Comparison of ENCODE assay signal across 3 cellular contexts in the genomic region with DNA sequence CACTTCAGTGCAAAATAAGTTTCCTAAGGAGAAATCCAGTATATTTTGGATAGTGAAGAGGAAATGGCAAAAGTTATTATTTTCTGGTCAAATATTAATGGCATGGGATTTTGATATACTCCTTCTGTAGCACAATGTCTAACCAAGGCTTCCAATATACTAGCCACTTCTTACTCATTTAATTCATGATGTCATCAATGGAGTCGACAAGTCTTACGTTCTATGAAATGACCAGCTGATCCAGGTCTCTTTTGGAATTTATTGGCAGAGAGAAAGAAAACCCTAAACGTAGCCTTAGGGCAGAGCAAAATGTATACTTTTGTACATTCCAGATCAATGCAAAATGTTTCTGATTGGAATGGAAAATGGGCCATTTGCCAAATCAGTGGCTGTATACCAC.
TF ChIP-seq lines count a peak whose summit lies in the region.

No MANE protein-coding gene starts in this region.

TF ChIP-seq in HepG2, 621 proteins besides CTCF, POLR2A, EP300 and RAD21:
- no peak for TF ChIP-seq PHF5A (CRISPR knock-in tag; IDR thresholded peaks at IDR 0.05; ENCODE audit: low read depth, unreplicated experiment)
- TF ChIP-seq GABPB1 (CRISPR knock-in tag; IDR thresholded peaks at IDR 0.05), result no peak
- no peak for TF ChIP-seq ETV6 (CRISPR knock-in tag; conservative IDR thresholded peaks at IDR 0.05)
- TF ChIP-seq MBD4 (IDR thresholded peaks at IDR 0.05; ENCODE audit: borderline replicate concordance, low read length), result no peak
- TF ChIP-seq CREB1 (IDR thresholded peaks at IDR 0.05), result peak; percentile 59
- no peak for TF ChIP-seq CREB1 (CRISPR knock-in tag; IDR thresholded peaks at IDR 0.05)
- no peak for TF ChIP-seq ZNF101 (CRISPR knock-in tag; IDR thresholded peaks at IDR 0.05; ENCODE audit: borderline replicate concordance, low read depth)
- no peak for TF ChIP-seq YEATS4 (CRISPR knock-in tag; IDR thresholded peaks at IDR 0.05; ENCODE audit: borderline replicate concordance)
- TF ChIP-seq, protein P1, sequence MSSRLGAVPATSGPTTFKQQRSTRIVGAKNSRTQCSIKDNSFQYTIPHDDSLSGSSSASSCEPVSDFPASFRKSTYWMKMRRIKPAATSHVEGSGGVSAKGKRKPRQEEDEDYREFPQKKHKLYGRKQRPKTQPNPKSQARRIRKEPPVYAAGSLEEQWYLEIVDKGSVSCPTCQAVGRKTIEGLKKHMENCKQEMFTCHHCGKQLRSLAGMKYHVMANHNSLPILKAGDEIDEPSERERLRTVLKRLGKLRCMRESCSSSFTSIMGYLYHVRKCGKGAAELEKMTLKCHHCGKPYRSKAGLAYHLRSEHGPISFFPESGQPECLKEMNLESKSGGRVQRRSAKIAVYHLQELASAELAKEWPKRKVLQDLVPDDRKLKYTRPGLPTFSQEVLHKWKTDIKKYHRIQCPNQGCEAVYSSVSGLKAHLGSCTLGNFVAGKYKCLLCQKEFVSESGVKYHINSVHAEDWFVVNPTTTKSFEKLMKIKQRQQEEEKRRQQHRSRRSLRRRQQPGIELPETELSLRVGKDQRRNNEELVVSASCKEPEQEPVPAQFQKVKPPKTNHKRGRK (CRISPR knock-in tag; IDR thresholded peaks at IDR 0.05), result no peak
- no peak for TF ChIP-seq RXRA (CRISPR knock-in tag; IDR thresholded peaks at IDR 0.05)
- TF ChIP-seq MATR3 (CRISPR knock-in tag; IDR thresholded peaks at IDR 0.05), result no peak
- TF ChIP-seq ZNF746 (CRISPR knock-in tag; IDR thresholded peaks at IDR 0.05), result no peak
- TF ChIP-seq ZFY (CRISPR knock-in tag; IDR thresholded peaks at IDR 0.05), result no peak
- peak; percentile 90 for TF ChIP-seq ATF7 (IDR thresholded peaks at IDR 0.05)
- TF ChIP-seq ATF7 (CRISPR knock-in tag; IDR thresholded peaks at IDR 0.05), result no peak
- TF ChIP-seq SOX5 (CRISPR knock-in tag; IDR thresholded peaks at IDR 0.05; ENCODE audit: borderline replicate concordance), result no peak

TF ChIP-seq in HEK293, 187 proteins besides CTCF, POLR2A, EP300 and RAD21:
- TF ChIP-seq, protein P2, sequence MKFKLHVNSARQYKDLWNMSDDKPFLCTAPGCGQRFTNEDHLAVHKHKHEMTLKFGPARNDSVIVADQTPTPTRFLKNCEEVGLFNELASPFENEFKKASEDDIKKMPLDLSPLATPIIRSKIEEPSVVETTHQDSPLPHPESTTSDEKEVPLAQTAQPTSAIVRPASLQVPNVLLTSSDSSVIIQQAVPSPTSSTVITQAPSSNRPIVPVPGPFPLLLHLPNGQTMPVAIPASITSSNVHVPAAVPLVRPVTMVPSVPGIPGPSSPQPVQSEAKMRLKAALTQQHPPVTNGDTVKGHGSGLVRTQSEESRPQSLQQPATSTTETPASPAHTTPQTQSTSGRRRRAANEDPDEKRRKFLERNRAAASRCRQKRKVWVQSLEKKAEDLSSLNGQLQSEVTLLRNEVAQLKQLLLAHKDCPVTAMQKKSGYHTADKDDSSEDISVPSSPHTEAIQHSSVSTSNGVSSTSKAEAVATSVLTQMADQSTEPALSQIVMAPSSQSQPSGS (tag by site-specific recombination; IDR thresholded peaks at IDR 0.05; ENCODE audit: low read depth), result peak; percentile 32
- no peak for TF ChIP-seq ZNF146 (tag by site-specific recombination; IDR thresholded peaks at IDR 0.05)
- TF ChIP-seq, protein P3, sequence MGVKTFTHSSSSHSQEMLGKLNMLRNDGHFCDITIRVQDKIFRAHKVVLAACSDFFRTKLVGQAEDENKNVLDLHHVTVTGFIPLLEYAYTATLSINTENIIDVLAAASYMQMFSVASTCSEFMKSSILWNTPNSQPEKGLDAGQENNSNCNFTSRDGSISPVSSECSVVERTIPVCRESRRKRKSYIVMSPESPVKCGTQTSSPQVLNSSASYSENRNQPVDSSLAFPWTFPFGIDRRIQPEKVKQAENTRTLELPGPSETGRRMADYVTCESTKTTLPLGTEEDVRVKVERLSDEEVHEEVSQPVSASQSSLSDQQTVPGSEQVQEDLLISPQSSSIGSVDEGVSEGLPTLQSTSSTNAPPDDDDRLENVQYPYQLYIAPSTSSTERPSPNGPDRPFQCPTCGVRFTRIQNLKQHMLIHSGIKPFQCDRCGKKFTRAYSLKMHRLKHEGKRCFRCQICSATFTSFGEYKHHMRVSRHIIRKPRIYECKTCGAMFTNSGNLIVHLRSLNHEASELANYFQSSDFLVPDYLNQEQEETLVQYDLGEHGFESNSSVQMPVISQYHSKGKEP (tag by site-specific recombination; IDR thresholded peaks at IDR 0.05), result no peak
- TF ChIP-seq, protein P4, sequence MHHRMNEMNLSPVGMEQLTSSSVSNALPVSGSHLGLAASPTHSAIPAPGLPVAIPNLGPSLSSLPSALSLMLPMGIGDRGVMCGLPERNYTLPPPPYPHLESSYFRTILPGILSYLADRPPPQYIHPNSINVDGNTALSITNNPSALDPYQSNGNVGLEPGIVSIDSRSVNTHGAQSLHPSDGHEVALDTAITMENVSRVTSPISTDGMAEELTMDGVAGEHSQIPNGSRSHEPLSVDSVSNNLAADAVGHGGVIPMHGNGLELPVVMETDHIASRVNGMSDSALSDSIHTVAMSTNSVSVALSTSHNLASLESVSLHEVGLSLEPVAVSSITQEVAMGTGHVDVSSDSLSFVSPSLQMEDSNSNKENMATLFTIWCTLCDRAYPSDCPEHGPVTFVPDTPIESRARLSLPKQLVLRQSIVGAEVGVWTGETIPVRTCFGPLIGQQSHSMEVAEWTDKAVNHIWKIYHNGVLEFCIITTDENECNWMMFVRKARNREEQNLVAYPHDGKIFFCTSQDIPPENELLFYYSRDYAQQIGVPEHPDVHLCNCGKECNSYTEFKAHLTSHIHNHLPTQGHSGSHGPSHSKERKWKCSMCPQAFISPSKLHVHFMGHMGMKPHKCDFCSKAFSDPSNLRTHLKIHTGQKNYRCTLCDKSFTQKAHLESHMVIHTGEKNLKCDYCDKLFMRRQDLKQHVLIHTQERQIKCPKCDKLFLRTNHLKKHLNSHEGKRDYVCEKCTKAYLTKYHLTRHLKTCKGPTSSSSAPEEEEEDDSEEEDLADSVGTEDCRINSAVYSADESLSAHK (tag by site-specific recombination; IDR thresholded peaks at IDR 0.05), result no peak

TF ChIP-seq in K562, 482 proteins besides CTCF, POLR2A, EP300 and RAD21:
- no peak for TF ChIP-seq ESRRA (IDR thresholded peaks at IDR 0.05; ENCODE audit: borderline replicate concordance, low read depth)
- TF ChIP-seq, protein P5, sequence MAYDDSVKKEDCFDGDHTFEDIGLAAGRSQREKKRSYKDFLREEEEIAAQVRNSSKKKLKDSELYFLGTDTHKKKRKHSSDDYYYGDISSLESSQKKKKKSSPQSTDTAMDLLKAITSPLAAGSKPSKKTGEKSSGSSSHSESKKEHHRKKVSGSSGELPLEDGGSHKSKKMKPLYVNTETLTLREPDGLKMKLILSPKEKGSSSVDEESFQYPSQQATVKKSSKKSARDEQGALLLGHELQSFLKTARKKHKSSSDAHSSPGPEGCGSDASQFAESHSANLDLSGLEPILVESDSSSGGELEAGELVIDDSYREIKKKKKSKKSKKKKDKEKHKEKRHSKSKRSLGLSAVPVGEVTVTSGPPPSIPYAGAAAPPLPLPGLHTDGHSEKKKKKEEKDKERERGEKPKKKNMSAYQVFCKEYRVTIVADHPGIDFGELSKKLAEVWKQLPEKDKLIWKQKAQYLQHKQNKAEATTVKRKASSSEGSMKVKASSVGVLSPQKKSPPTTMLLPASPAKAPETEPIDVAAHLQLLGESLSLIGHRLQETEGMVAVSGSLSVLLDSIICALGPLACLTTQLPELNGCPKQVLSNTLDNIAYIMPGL (CRISPR knock-in tag; IDR thresholded peaks at IDR 0.05), result no peak
- TF ChIP-seq SAFB (IDR thresholded peaks at IDR 0.05; ENCODE audit: borderline replicate concordance, low read depth, low read length), result no peak
- TF ChIP-seq, protein P6, sequence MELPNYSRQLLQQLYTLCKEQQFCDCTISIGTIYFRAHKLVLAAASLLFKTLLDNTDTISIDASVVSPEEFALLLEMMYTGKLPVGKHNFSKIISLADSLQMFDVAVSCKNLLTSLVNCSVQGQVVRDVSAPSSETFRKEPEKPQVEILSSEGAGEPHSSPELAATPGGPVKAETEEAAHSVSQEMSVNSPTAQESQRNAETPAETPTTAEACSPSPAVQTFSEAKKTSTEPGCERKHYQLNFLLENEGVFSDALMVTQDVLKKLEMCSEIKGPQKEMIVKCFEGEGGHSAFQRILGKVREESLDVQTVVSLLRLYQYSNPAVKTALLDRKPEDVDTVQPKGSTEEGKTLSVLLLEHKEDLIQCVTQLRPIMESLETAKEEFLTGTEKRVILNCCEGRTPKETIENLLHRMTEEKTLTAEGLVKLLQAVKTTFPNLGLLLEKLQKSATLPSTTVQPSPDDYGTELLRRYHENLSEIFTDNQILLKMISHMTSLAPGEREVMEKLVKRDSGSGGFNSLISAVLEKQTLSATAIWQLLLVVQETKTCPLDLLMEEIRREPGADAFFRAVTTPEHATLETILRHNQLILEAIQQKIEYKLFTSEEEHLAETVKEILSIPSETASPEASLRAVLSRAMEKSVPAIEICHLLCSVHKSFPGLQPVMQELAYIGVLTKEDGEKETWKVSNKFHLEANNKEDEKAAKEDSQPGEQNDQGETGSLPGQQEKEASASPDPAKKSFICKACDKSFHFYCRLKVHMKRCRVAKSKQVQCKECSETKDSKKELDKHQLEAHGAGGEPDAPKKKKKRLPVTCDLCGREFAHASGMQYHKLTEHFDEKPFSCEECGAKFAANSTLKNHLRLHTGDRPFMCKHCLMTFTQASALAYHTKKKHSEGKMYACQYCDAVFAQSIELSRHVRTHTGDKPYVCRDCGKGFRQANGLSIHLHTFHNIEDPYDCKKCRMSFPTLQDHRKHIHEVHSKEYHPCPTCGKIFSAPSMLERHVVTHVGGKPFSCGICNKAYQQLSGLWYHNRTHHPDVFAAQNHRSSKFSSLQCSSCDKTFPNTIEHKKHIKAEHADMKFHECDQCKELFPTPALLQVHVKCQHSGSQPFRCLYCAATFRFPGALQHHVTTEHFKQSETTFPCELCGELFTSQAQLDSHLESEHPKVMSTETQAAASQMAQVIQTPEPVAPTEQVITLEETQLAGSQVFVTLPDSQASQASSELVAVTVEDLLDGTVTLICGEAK (IDR thresholded peaks at IDR 0.05), result no peak
- TF ChIP-seq, protein P6 (CRISPR knock-in tag; IDR thresholded peaks at IDR 0.05), result no peak
- TF ChIP-seq ASH1L (IDR thresholded peaks at IDR 0.05; ENCODE audit: borderline replicate concordance, low read depth, partially characterized antibody), result no peak
- TF ChIP-seq, protein P7, sequence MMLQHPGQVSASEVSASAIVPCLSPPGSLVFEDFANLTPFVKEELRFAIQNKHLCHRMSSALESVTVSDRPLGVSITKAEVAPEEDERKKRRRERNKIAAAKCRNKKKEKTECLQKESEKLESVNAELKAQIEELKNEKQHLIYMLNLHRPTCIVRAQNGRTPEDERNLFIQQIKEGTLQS (IDR thresholded peaks at IDR 0.05), result peak; percentile 13; the same call in 1 of the 2 replicates
- TF ChIP-seq, protein P7 (CRISPR knock-in tag; conservative IDR thresholded peaks at IDR 0.05), result no peak
- TF ChIP-seq NFIC (IDR thresholded peaks at IDR 0.05), result peak; percentile 38
- no peak for TF ChIP-seq ZNF75A (CRISPR knock-in tag; IDR thresholded peaks at IDR 0.05)
- TF ChIP-seq ZNF232 (CRISPR knock-in tag; IDR thresholded peaks at IDR 0.05), result no peak
- TF ChIP-seq, protein P8, sequence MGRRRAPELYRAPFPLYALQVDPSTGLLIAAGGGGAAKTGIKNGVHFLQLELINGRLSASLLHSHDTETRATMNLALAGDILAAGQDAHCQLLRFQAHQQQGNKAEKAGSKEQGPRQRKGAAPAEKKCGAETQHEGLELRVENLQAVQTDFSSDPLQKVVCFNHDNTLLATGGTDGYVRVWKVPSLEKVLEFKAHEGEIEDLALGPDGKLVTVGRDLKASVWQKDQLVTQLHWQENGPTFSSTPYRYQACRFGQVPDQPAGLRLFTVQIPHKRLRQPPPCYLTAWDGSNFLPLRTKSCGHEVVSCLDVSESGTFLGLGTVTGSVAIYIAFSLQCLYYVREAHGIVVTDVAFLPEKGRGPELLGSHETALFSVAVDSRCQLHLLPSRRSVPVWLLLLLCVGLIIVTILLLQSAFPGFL (CRISPR knock-in tag; IDR thresholded peaks at IDR 0.05), result no peak
- TF ChIP-seq CBX3 (IDR thresholded peaks at IDR 0.05; ENCODE audit: borderline replicate concordance in 1 of 2, low read length in 2 of 2), result no peak
